32 cellular contexts compared by ENCODE assay signal in the genomic region with DNA sequence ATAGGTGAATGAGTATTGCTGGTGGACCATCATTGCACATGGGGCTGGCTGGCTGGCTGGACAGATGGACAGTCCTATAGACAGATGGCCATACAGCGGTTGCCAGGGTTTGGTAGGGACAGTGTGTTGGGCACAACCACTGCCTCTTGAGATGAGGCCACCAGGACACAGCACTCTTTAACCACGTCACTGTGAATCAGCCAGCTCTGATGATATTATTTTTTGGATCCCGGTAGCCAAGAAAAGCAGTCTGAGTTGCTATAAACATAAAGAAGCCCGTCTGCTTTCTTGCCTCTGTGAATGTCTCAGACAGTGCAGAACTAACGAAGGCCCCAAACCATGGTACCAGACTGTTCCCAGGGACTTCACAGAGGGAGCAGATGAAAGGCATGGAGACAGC.
DNase-seq lines count a peak whose midpoint lies in the region; ATAC-seq and TF ChIP-seq lines count a peak whose summit lies in the region.
"Had no signal": no experiment of that assay in that cellular context is flagged by ENCODE, and none has a peak within 500 bp of the region (broad histone marks: within the 10 kb centered on the region; RNA-seq: fewer than 3 reads in every experiment).

No MANE protein-coding gene starts in this region.

- H3K36me3 ChIP-seq in ascending aorta, result no peaks in the 10 kb centered on the region
- H3K36me3 ChIP-seq: BLaER1, colonic mucosa, gastrocnemius medialis, lower lobe of right lung, neural progenitor cell had no signal

- H3K4me1 Mint-ChIP-seq in osteocyte (ENCODE audit: unreplicated experiment), result peaks cover 44% of the 10 kb centered on the region
- H3K4me1 Mint-ChIP-seq: activated T-helper 17 cell treated with anti-CD3 and anti-CD28 coated beads, Interleukin-2, amount 50 U/mL, for 72 hours had no signal

- no peaks in the 10 kb centered on the region for H3K9me3 Mint-ChIP-seq in osteocyte (ENCODE audit: unreplicated experiment)
- H3K9me3 Mint-ChIP-seq: activated T-helper 17 cell treated with anti-CD3 and anti-CD28 coated beads, Interleukin-2, amount 50 U/mL, for 72 hours; effector memory CD8-positive, alpha-beta T cell; neural progenitor cell had no signal

- peaks cover 8% of the 10 kb centered on the region for H3K36me3 Mint-ChIP-seq in osteocyte (ENCODE audit: unreplicated experiment)
- H3K36me3 Mint-ChIP-seq: activated naive CD8-positive, alpha-beta T cell; brain; neural progenitor cell had no signal

- H3K4me1 ChIP-seq in ascending aorta, result peaks cover 3 to 15% of the 10 kb centered on the region in 2 donors
- H3K4me1 ChIP-seq: colonic mucosa, lower lobe of right lung, neural progenitor cell had no signal

- ATAC-seq in Right ventricle myocardium superior (ENCODE audit: poor library complexity), result peak; percentile 33
- no peak for ATAC-seq in sciatic nerve
- ATAC-seq: activated T-helper 17 cell treated with anti-CD3 and anti-CD28 coated beads, Interleukin-2, amount 50 U/mL, for 72 hours; effector memory CD8-positive, alpha-beta T cell; esophagus mucosa; gastrocnemius medialis; lower lobe of right lung had no signal

- DNase-seq in EH (ENCODE audit: low read depth) (peak; percentile 60), ascending aorta (ENCODE audit: low spot score in 2 of 2) (no peak), Right ventricle myocardium superior (no peak), osteocyte (ENCODE audit: extremely low spot score, unreplicated experiment) (no peak), sciatic nerve (ENCODE audit: low spot score) (no peak), NCI-H1436 treated with DMSO at 0.1 percent for 48 hours (lab: John Stamatoyannopoulos, UW) (no peak), NCI-H2029 (lab: John Stamatoyannopoulos, UW) (no peak), A172 (ENCODE audit: low spot score) (no peak)
- DNase-seq: activated CD4-positive, alpha-beta T cell treated with anti-CD3 and anti-CD28 coated beads, Interleukin-2, amount 50 U/mL, for 48 hours; activated CD8-positive, alpha-beta memory T cell treated with anti-CD3 and anti-CD28 coated beads, Interleukin-2, amount 50 U/mL, for 48 hours; colonic mucosa; COR-L47; DMS79; effector memory CD8-positive, alpha-beta T cell; gastrocnemius medialis; Karpas-422; lower lobe of right lung; NCI-H1048; NCI-H187; NCI-H226; NCI-H774; SHP77; small intestine; stimulated activated CD4-positive, alpha-beta T cell treated with anti-CD3 and anti-CD28 coated beads, Interleukin-1b, Interleukin-23, amount 100 ng/mL, for 48 hours; T1000; testis had no signal

- no peak for TF ChIP-seq CTCF in ascending aorta (IDR thresholded peaks at IDR 0.05)
- TF ChIP-seq CTCF in osteocyte (IDR thresholded peaks at IDR 0.05), result no peak

- H3K4me3 Mint-ChIP-seq in osteocyte (ENCODE audit: unreplicated experiment), result no peak overlapping the region
- H3K4me3 Mint-ChIP-seq: activated naive CD8-positive, alpha-beta T cell; activated T-helper 17 cell treated with anti-CD3 and anti-CD28 coated beads, Interleukin-2, amount 50 U/mL, for 72 hours; brain; effector memory CD8-positive, alpha-beta T cell; neural progenitor cell had no signal

- peak overlapping the region; percentile 56 for H3K27ac Mint-ChIP-seq in osteocyte (ENCODE audit: unreplicated experiment)
- H3K27ac Mint-ChIP-seq: activated naive CD8-positive, alpha-beta T cell; activated T-helper 17 cell treated with anti-CD3 and anti-CD28 coated beads, Interleukin-2, amount 50 U/mL, for 72 hours; effector memory CD8-positive, alpha-beta T cell; neural progenitor cell had no signal

- intact Hi-C loops in ascending aorta (cut with DNase I) (no loop called here), Right ventricle myocardium superior (cut with DNase I) (no loop called here), sciatic nerve (cut with DNase I) (no loop called here)

- no peaks in the 10 kb centered on the region for H3K9me3 ChIP-seq in ascending aorta
- H3K9me3 ChIP-seq: BLaER1, colonic mucosa, gastrocnemius medialis, lower lobe of right lung, testis had no signal

- H3K27me3 ChIP-seq in ascending aorta, result no peaks in the 10 kb centered on the region
- H3K27me3 ChIP-seq: BLaER1, colonic mucosa, gastrocnemius medialis, neural progenitor cell, testis had no signal

- peak overlapping the region; percentile 34 to 35 for H3K27ac ChIP-seq in ascending aorta
- H3K27ac ChIP-seq: BLaER1, colonic mucosa, gastrocnemius medialis, lower lobe of right lung, neural progenitor cell, testis had no signal

- H3K27me3 Mint-ChIP-seq in osteocyte (ENCODE audit: unreplicated experiment), result no peaks in the 10 kb centered on the region

- H3K4me3 ChIP-seq in ascending aorta, result no peak overlapping the region
- H3K4me3 ChIP-seq: BLaER1, colonic mucosa, gastrocnemius medialis, lower lobe of right lung, neural progenitor cell, testis had no signal
